ENCODE assay signal across 1 cellular context in the genomic region with DNA sequence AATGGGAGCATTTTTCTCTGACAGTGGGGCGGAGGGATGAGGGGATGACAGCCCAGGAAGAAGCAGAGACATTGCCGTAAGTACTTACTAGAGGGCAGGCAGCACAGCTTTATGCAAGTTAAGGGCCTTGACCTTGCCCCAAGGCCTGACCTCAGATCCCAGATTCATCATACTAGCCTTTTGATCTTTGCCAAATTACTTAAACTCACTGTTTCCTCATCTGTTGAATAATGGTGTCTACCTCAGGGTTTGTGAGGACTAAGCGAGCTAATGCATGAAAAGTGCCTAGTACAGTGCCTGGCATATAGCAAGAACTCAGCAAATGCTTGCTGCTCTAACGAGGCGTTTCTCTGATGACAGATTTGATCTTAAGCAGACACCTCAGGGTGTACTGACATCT.
A peak's percentile ranks its signal among the peaks of the same experiment; 100 is the strongest.
TF ChIP-seq lines count a peak whose summit lies in the region.

No MANE protein-coding gene starts in this region.

TF ChIP-seq in K562, 482 proteins besides CTCF, POLR2A, EP300 and RAD21:
- TF ChIP-seq HDAC1 (IDR thresholded peaks at IDR 0.05), result no peak
- TF ChIP-seq SRSF3 (IDR thresholded peaks at IDR 0.05; ENCODE audit: insufficient read depth, low read length), result no peak
- 0 out of 2 replicates have a peak, but pooled peaks have one; percentile 59 for TF ChIP-seq ZNF12 (CRISPR knock-in tag; IDR thresholded peaks at IDR 0.05)
- TF ChIP-seq, protein P1, sequence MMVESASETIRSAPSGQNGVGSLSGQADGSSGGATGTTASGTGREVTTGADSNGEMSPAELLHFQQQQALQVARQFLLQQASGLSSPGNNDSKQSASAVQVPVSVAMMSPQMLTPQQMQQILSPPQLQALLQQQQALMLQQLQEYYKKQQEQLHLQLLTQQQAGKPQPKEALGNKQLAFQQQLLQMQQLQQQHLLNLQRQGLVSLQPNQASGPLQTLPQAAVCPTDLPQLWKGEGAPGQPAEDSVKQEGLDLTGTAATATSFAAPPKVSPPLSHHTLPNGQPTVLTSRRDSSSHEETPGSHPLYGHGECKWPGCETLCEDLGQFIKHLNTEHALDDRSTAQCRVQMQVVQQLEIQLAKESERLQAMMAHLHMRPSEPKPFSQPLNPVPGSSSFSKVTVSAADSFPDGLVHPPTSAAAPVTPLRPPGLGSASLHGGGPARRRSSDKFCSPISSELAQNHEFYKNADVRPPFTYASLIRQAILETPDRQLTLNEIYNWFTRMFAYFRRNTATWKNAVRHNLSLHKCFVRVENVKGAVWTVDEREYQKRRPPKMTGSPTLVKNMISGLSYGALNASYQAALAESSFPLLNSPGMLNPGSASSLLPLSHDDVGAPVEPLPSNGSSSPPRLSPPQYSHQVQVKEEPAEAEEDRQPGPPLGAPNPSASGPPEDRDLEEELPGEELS (CRISPR knock-in tag; IDR thresholded peaks at IDR 0.05; ENCODE audit: borderline replicate concordance), result no peak
- no peak for TF ChIP-seq CBX5 (IDR thresholded peaks at IDR 0.05; ENCODE audit: borderline replicate concordance, low read depth)
- TF ChIP-seq ARID2 (IDR thresholded peaks at IDR 0.05), result no peak
- TF ChIP-seq TEAD4 (IDR thresholded peaks at IDR 0.05; ENCODE audit: low read length), result no peak
- TF ChIP-seq TEAD4 (CRISPR knock-in tag; IDR thresholded peaks at IDR 0.05; ENCODE audit: borderline replicate concordance), result no peak
- TF ChIP-seq ETV1 (tag; conservative IDR thresholded peaks at IDR 0.05; ENCODE audit: low read depth), result no peak
- TF ChIP-seq RBM25 (IDR thresholded peaks at IDR 0.05; ENCODE audit: low read depth, low read length, severe bottlenecking), result peak; percentile 73
TF ChIP-seq in K562: peak in this region for 2.
